In the genomic region with DNA sequence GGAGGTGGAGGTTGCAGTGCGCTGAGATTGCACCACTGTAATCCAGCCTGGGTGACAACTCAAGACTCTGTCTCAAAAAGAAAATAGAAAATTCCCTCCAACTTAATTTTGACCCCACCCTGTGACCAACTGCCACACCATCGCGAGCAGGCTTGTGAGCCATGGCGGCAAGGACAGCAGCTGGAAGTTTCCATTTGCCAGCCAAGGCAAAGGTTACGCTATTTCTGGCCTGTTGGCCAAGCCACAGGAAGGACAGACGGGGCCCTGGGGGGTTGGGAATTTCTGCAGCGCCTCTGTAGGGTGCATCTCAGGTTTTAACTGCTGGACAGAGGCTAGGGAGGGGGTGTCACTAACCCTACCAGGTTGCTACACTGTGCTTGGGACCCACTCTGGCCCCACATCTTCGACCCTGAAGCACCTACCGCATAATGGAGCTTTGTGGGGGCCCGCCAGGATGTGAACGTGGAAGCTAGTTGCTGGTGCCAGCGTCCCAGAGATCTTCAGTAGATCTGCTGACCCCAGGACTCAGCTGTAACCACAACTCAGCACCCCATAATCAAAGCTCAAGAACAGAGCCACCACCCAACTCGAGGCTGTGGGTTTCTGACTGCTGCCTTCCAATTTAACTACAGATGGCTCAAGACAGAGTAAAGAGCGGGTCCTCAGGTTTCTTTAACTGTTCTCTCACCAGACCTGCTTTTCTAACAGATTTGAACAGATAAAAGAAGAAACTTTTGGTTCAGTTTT, we compare ENCODE assay signal across 1 cellular context.
TF ChIP-seq lines count a peak whose summit lies in the region.

No MANE protein-coding gene starts in this region.

TF ChIP-seq in IMR-90, 13 proteins besides CTCF, POLR2A, EP300 and RAD21:
- TF ChIP-seq NFE2L2 (IDR thresholded peaks at IDR 0.05; ENCODE audit: low read depth, low read length): no peak
- TF ChIP-seq MXI1 (IDR thresholded peaks at IDR 0.05; ENCODE audit: borderline replicate concordance, low read depth, low read length): no peak
- TF ChIP-seq BHLHE40 (IDR thresholded peaks at IDR 0.05; ENCODE audit: low read depth, low read length): no peak
- no peak for TF ChIP-seq ELK1 (IDR thresholded peaks at IDR 0.05; ENCODE audit: borderline replicate concordance, low read depth, low read length)
- TF ChIP-seq FOS (IDR thresholded peaks at IDR 0.05; ENCODE audit: low read depth, low read length): no peak
- TF ChIP-seq USF2 (IDR thresholded peaks at IDR 0.05; ENCODE audit: low read depth, low read length): no peak
- TF ChIP-seq CHD1 (IDR thresholded peaks at IDR 0.05; ENCODE audit: low read depth, low read length): no peak
- TF ChIP-seq MAZ (IDR thresholded peaks at IDR 0.05; ENCODE audit: borderline replicate concordance, low read depth, low read length): no peak
- no peak for TF ChIP-seq RFX5 (IDR thresholded peaks at IDR 0.05; ENCODE audit: low read depth, low read length)
- no peak for TF ChIP-seq SMC3 (IDR thresholded peaks at IDR 0.05; ENCODE audit: low read depth, low read length)
- no peak for TF ChIP-seq MAFK (IDR thresholded peaks at IDR 0.05; ENCODE audit: low read depth, low read length)
- no peak for TF ChIP-seq CEBPB (IDR thresholded peaks at IDR 0.05; ENCODE audit: low read depth, low read length)
